ENCODE assay signal across 20 cellular contexts in the genomic region with DNA sequence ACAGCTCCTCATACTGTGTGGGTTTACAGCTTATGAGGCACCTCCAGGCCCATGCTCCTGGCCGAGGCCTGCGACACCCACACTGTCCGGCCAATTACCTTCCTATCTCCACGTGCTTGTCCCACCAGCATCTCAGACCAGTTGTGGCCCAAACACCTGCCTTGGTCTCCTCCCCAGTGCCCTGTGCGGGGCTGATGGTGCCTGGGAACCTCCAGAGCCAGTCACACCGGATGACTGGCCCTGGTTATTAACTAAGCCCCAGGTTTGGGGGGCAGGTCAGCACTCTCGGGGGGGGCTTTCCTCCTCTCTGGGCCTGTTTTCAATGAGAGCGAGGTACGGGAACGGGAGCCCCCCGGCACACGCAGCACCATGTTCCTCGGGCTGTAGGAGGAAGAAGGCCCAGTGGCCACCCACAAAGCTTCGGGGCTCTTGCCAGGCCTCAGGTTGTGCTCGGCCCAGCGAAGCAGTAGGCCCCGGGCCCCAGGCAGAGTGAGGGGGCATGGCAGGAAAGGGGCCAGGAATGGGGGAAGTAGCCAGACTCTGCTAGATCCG.
"Had no signal": no experiment of that assay in that cellular context is flagged by ENCODE, and none has a peak within 500 bp of the region (broad histone marks: within the 10 kb centered on the region; RNA-seq: fewer than 3 reads in every experiment).

No MANE protein-coding gene starts in this region.

- H3K36me3 ChIP-seq: ascending aorta, cardiac muscle cell, colonic mucosa, gastroesophageal sphincter, WERI-Rb-1 had no signal

- DNase-seq: activated CD4-positive, alpha-beta T cell treated with anti-CD3 and anti-CD28 coated beads for 4 hours; activated CD8-positive, alpha-beta memory T cell treated with anti-CD3 and anti-CD28 coated beads, Interleukin-2, amount 50 U/mL, for 4 hours; activated CD8-positive, alpha-beta T cell treated with anti-CD3 and anti-CD28 coated beads for 36 hours; activated gamma-delta T cell treated with Interleukin-2 at 50 U/mL for 16 hours; activated naive CD8-positive, alpha-beta T cell treated with anti-CD3 and anti-CD28 coated beads, Interleukin-2, amount 50 U/mL, for 24 hours; activated T-cell treated with anti-CD3 and anti-CD28 coated beads, Interleukin-2, amount 50 U/mL, for 72 hours; colonic mucosa; effector memory CD4-positive, alpha-beta T cell; kidney glomerular epithelial cell; midbrain; naive B cell; stimulated activated naive CD4-positive, alpha-beta T cell; substantia nigra; T-cell; WERI-Rb-1 had no signal

- H3K9me3 Mint-ChIP-seq: activated CD8-positive, alpha-beta T cell treated with anti-CD3 and anti-CD28 coated beads for 36 hours; activated naive CD8-positive, alpha-beta T cell treated with anti-CD3 and anti-CD28 coated beads, Interleukin-2, amount 50 U/mL, for 24 hours; activated T-cell treated with anti-CD3 and anti-CD28 coated beads, Interleukin-2, amount 50 U/mL, for 72 hours; naive B cell; T-cell had no signal

- H3K4me3 ChIP-seq: ascending aorta, cardiac muscle cell, colonic mucosa, gastroesophageal sphincter, lung, skin epidermis had no signal

- H3K36me3 Mint-ChIP-seq: naive B cell, T-cell had no signal

- H3K4me1 Mint-ChIP-seq: activated naive CD8-positive, alpha-beta T cell treated with anti-CD3 and anti-CD28 coated beads, Interleukin-2, amount 50 U/mL, for 24 hours; naive B cell; T-cell had no signal

- H3K27me3 ChIP-seq: ascending aorta, cardiac muscle cell, colonic mucosa, gastroesophageal sphincter had no signal

- H3K27ac Mint-ChIP-seq: activated CD8-positive, alpha-beta T cell treated with anti-CD3 and anti-CD28 coated beads for 36 hours; activated naive CD8-positive, alpha-beta T cell treated with anti-CD3 and anti-CD28 coated beads, Interleukin-2, amount 50 U/mL, for 24 hours; activated T-cell treated with anti-CD3 and anti-CD28 coated beads, Interleukin-2, amount 50 U/mL, for 72 hours; T-cell had no signal

- H3K27me3 Mint-ChIP-seq: activated CD8-positive, alpha-beta T cell treated with anti-CD3 and anti-CD28 coated beads for 36 hours had no signal

- ATAC-seq: activated CD8-positive, alpha-beta T cell treated with anti-CD3 and anti-CD28 coated beads for 36 hours; activated naive CD8-positive, alpha-beta T cell treated with anti-CD3 and anti-CD28 coated beads, Interleukin-2, amount 50 U/mL, for 24 hours; gastroesophageal sphincter; T-cell had no signal

- H3K4me3 Mint-ChIP-seq: activated CD8-positive, alpha-beta T cell treated with anti-CD3 and anti-CD28 coated beads for 36 hours; activated naive CD8-positive, alpha-beta T cell treated with anti-CD3 and anti-CD28 coated beads, Interleukin-2, amount 50 U/mL, for 24 hours; activated T-cell treated with anti-CD3 and anti-CD28 coated beads, Interleukin-2, amount 50 U/mL, for 72 hours; naive B cell; T-cell had no signal

- H3K4me1 ChIP-seq: ascending aorta, colonic mucosa, gastroesophageal sphincter had no signal

- H3K9me3 ChIP-seq: ascending aorta, colonic mucosa, gastroesophageal sphincter had no signal

- H3K27ac ChIP-seq: ascending aorta, cardiac muscle cell, colonic mucosa, gastroesophageal sphincter, skin epidermis, WERI-Rb-1 had no signal
